Comparison of ENCODE assay signal across 13 cellular contexts in the genomic region with DNA sequence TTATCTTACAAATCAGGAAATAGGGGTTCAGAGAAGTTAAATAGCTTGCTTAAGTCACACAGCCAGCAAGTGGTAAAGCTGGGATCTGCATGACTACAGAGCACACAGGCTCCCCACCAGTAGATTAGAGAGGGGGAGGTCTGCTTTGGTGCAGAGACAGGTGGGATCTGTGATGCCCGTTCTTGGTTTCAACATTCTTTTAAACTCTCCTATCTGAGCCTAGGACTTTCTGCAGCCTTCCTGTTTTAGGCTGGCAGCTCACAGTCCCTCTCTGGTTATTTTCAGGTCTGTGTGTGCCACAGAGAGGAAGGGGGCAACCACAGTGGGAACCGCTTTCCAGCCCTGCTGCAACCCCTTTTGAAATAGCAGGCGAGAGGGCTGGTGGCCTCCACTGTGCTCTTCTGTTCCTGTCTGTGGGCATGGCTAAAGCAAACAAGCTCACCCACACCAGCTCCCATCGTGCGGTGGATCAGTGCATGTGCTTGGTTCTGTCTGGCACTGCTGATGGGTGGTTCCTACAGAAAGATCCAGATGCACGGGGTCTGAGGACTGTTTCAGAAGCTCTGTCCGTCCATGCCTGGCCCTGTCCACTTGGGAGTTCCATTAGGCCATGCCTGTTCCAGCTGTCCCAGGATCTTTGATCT.
A peak's percentile ranks its signal among the peaks of the same experiment; 100 is the strongest.
DNase-seq lines count a peak whose midpoint lies in the region; ATAC-seq and TF ChIP-seq lines count a peak whose summit lies in the region.
"Had no signal": no experiment of that assay in that cellular context is flagged by ENCODE, and none has a peak within 500 bp of the region (broad histone marks: within the 10 kb centered on the region; RNA-seq: fewer than 3 reads in every experiment).

No MANE protein-coding gene starts in this region.

- no peak overlapping the region for H3K4me3 ChIP-seq in brain microvascular endothelial cell (ENCODE audit: low read depth, low read length)
- H3K4me3 ChIP-seq: body of pancreas had no signal

- no peak for ATAC-seq in HG03196 (IDR thresholded peaks at IDR 0.05; ENCODE audit: unreplicated experiment)
- ATAC-seq: body of pancreas had no signal

- no peak for TF ChIP-seq CTCF in brain microvascular endothelial cell (IDR thresholded peaks at IDR 0.05; ENCODE audit: low read depth, low read length, missing control alignments)

- H3K36me3 ChIP-seq in brain microvascular endothelial cell (replicated peaks): no peaks in the 10 kb centered on the region

- peak; percentile 78 for DNase-seq in activated effector memory CD4-positive, alpha-beta T cell treated with anti-CD3 and anti-CD28 coated beads, Interleukin-2, amount 50 U/mL, for 16 hours
- DNase-seq in activated effector memory CD4-positive, alpha-beta T cell treated with Interleukin-2 at 50 U/mL for 16 hours: no peak
- peak; percentile 98 for DNase-seq in SKM-1 treated with dmso at 0.1 percent for 144 hours (lab: John Stamatoyannopoulos, UW; ENCODE audit: unreplicated experiment)
- peak; percentile 55 for DNase-seq in central memory CD4-positive, alpha-beta T cell
- peak; percentile 43 for DNase-seq in stimulated activated naive CD4-positive, alpha-beta T cell treated with Interleukin-2 at 50 U/mL for 16 hours (lab: John Stamatoyannopoulos, UW)
- DNase-seq in DMS79 (lab: John Stamatoyannopoulos, UW): no peak
- DNase-seq in brain microvascular endothelial cell: no peak
- DNase-seq: ACHN; activated CD4-positive, CD25-positive, alpha-beta regulatory T cell treated with anti-CD3 and anti-CD28 coated beads, Interleukin-2, amount 50 U/mL, for 72 hours; HCEC 1CT; NCI-H1092 had no signal

- H3K27ac ChIP-seq in brain microvascular endothelial cell: no peak overlapping the region
- H3K27ac ChIP-seq: body of pancreas had no signal

- H3K27me3 ChIP-seq in brain microvascular endothelial cell (replicated peaks): peaks cover 5% of the 10 kb centered on the region
- H3K27me3 ChIP-seq: body of pancreas had no signal

- in situ Hi-C loops in brain microvascular endothelial cell (cut with HindIII; ENCODE audit: low pct_ligation_motif_present, low sequenced_read_pairs): no loop called here

Comparison
In these comparisons a context has a peak if more than half of its experiments do, and no peak if none do; other contexts are left out.
1. DNase-seq: peak in activated effector memory CD4-positive, alpha-beta T cell treated with anti-CD3 and anti-CD28 coated beads, Interleukin-2, amount 50 U/mL, for 16 hours (single experiment), SKM-1 treated with dmso at 0.1 percent for 144 hours (single experiment), central memory CD4-positive, alpha-beta T cell (single experiment) and stimulated activated naive CD4-positive, alpha-beta T cell treated with Interleukin-2 at 50 U/mL for 16 hours (single experiment); none in activated effector memory CD4-positive, alpha-beta T cell treated with Interleukin-2 at 50 U/mL for 16 hours (single experiment), DMS79 (single experiment) and brain microvascular endothelial cell (single experiment).